18 cellular contexts compared by ENCODE assay signal in genomic region chr16:78434401-78434800, GRCh38.
DNase-seq lines count a peak whose midpoint lies in the region; ATAC-seq and TF ChIP-seq lines count a peak whose summit lies in the region.
"Had no signal": no experiment of that assay in that cellular context is flagged by ENCODE, and none has a peak within 500 bp of the region (broad histone marks: within the 10 kb centered on the region; RNA-seq: fewer than 3 reads in every experiment).

No MANE protein-coding gene starts in this region.

- intact Hi-C loops in lower leg skin (cut with DNase I; ENCODE audit: low total_unique reads) = no loop called here

- TF ChIP-seq POLR2A in lower leg skin (IDR thresholded peaks at IDR 0.05) = no peak

- ATAC-seq in GM19035 (IDR thresholded peaks at IDR 0.05; ENCODE audit: unreplicated experiment) = no peak
- ATAC-seq: GM23338 had no signal

- TF ChIP-seq CTCF in kidney epithelial cell (IDR thresholded peaks at IDR 0.05; ENCODE audit: insufficient read depth, low read length, poor library complexity, severe bottlenecking) (no peak), lower leg skin (IDR thresholded peaks at IDR 0.05) (no peak)

- DNase-seq in astrocyte of the hippocampus (ENCODE audit: low read depth, low spot score) = peak; percentile 29
- peak; percentile 23 for DNase-seq in kidney epithelial cell (ENCODE audit: low read depth)
- peak; percentile 38 for DNase-seq in renal cortical epithelial cell (ENCODE audit: low read depth)
- DNase-seq in activated CD4-positive, alpha-beta T cell treated with anti-CD3 and anti-CD28 coated beads for 4 hours = no peak
- DNase-seq in lower leg skin (ENCODE audit: low spot score in 2 of 2) = no peak
- DNase-seq: ACHN; BE2C; C1 segment of cervical spinal cord; CD4-positive, CD25-positive, alpha-beta regulatory T cell; CD8-positive, alpha-beta memory T cell; COR-L47; DMS 273 treated with DMSO at 0.1 percent for 48 hours; DMS53; GDM1; HCEC 1CT; IMR-90 had no signal

- H3K4me3 ChIP-seq in kidney epithelial cell (ENCODE audit: low read depth, low read length) (no peak overlapping the region), lower leg skin (ENCODE audit: low read depth, poor library complexity, severe bottlenecking) (no peak overlapping the region)
- H3K4me3 ChIP-seq: GM23338 had no signal

- 94% methylated on average over 4 of the region's 4 CpGs for WGBS in lower leg skin, 2 donors

- H3K27me3 ChIP-seq in kidney epithelial cell (ENCODE audit: control insufficient read depth, insufficient read depth, low read length) = no peaks in the 10 kb centered on the region
- H3K27me3 ChIP-seq: BE2C had no signal

- H3K36me3 ChIP-seq in kidney epithelial cell (ENCODE audit: control insufficient read depth, insufficient read depth, low read length) = no peaks in the 10 kb centered on the region
- H3K36me3 ChIP-seq: BE2C had no signal

Comparison
In these comparisons a context has a peak if more than half of its experiments do, and no peak if none do; other contexts are left out.
1. DNase-seq: peak in astrocyte of the hippocampus (single experiment), kidney epithelial cell (single experiment) and renal cortical epithelial cell (single experiment); none in activated CD4-positive, alpha-beta T cell treated with anti-CD3 and anti-CD28 coated beads for 4 hours (0 of 2) and lower leg skin (0 of 2).